In genomic region chr10:68371604-68372003, GRCh38 we compare ENCODE assay signal across 6 cellular contexts.
"Had no signal": no experiment of that assay in that cellular context is flagged by ENCODE, and none has a peak within 500 bp of the region (broad histone marks: within the 10 kb centered on the region; RNA-seq: fewer than 3 reads in every experiment).

No MANE protein-coding gene starts in this region.

- H3K4me1 Mint-ChIP-seq: IgD-negative memory B cell had no signal

- H3K27ac Mint-ChIP-seq: IgD-negative memory B cell had no signal

- H3K27ac ChIP-seq: HL-60 had no signal

- DNase-seq: IMR-90, KBM-7, KG1 had no signal

- H3K27me3 Mint-ChIP-seq: IgD-negative memory B cell had no signal

- H3K4me3 ChIP-seq: K562 had no signal
